In genomic region chr17:75032896-75033294, GRCh38 we compare ENCODE assay signal across 8 cellular contexts. TPM values are rescaled to one million over a fixed set of nuclear protein-coding genes. Genes with fewer than 3 reads are reported as not detected.
DNase-seq lines count a peak whose midpoint lies in the region; ATAC-seq, FAIRE-seq and TF ChIP-seq lines count a peak whose summit lies in the region.

No MANE protein-coding gene starts in this region.

- H3K79me2 ChIP-seq in endothelial cell of umbilical vein (ENCODE audit: control insufficient read depth, insufficient read depth, low read length), result no peaks in the 10 kb centered on the region

- TF ChIP-seq CTCF in GM13976 (IDR thresholded peaks at IDR 0.05; ENCODE audit: borderline replicate concordance, control extremely low read depth, extremely low read depth, insufficient read depth, missing control alignments), result no peak
- no peak for TF ChIP-seq CTCF in Panc1 (IDR thresholded peaks at IDR 0.05)
- no peak for TF ChIP-seq CTCF in endothelial cell of umbilical vein (IDR thresholded peaks at IDR 0.05; ENCODE audit: extremely low read depth in 1 of 2, insufficient read depth in 1 of 2, low read depth in 1 of 2, low read length in 2 of 2)
- TF ChIP-seq CTCF in progenitor cell of endocrine pancreas (IDR thresholded peaks at IDR 0.05; ENCODE audit: unreplicated experiment), result no peak

- DNase-seq in GM13976 (ENCODE audit: low spot score) (peak; percentile 30), Panc1 (ENCODE audit: low read depth, low spot score) (no peak), endothelial cell of umbilical vein (ENCODE audit: low read depth, low spot score) (peak; percentile 49), progenitor cell of endocrine pancreas (ENCODE audit: low spot score, unreplicated experiment) (no peak), putamen (ENCODE audit: low spot score) (no peak), OCI-M2 (lab: John Stamatoyannopoulos, UW; ENCODE audit: unreplicated experiment) (no peak)
- no peak for DNase-seq in stimulated activated CD4-positive, alpha-beta T cell treated with anti-CD3 and anti-CD28 coated beads, Interleukin-4, amount 100 ng/mL, for 1 hour

- peak overlapping the region; percentile 93 for H3K4me2 ChIP-seq in endothelial cell of umbilical vein (ENCODE audit: insufficient read depth, low read length)

- peaks cover 2% of the 10 kb centered on the region for H3K4me1 Mint-ChIP-seq in progenitor cell of endocrine pancreas (ENCODE audit: low read depth)

- intact Hi-C loops in Panc1 (cut with micrococcal nuclease; ENCODE audit: unreplicated experiment), result loop anchor here (2.0 kb wide), 1 partner anchor 72 kb away; no protein-coding TSS in a partner anchor
- intact Hi-C loops in endothelial cell of umbilical vein (cut with micrococcal nuclease), result loop anchor here (1.0 to 2.0 kb wide), 3 partner anchors 21 to 72 kb away; partner anchors contain the start of gene MRPL58

- CTCF ChIA-PET in Panc1 (lab: Charles Lee), result interaction anchor here (1.1 to 1.6 kb wide), 2 partner anchors 69 to 72 kb away, joined by 3 to 12 read pairs; no protein-coding TSS in a partner anchor
- CTCF ChIA-PET in endothelial cell of umbilical vein (lab: Charles Lee), result interaction anchor here (1.0 to 2.1 kb wide), 6 partner anchors 21 to 169 kb away, joined by 3 to 21 read pairs (median 4); partner anchors contain the start of genes HID1 and MRPL58

- peaks cover 13% of the 10 kb centered on the region for H3K9me3 Mint-ChIP-seq in progenitor cell of endocrine pancreas (ENCODE audit: low read depth)

- H3K9me1 ChIP-seq in endothelial cell of umbilical vein (replicated peaks; ENCODE audit: control insufficient read depth, extremely low read depth, insufficient read depth, low read length), result no peaks in the 10 kb centered on the region

- H3K27me3 Mint-ChIP-seq in progenitor cell of endocrine pancreas, result peaks cover 16% of the 10 kb centered on the region

- peak overlapping the region; percentile 66 to 88 for H3K4me3 ChIP-seq in Panc1 (ENCODE audit: low read depth in 2 of 2, low read length in 2 of 2)
- peak overlapping the region; percentile 6 to 93 (median 74) for H3K4me3 ChIP-seq in endothelial cell of umbilical vein (replicated peaks in 1 of 3; ENCODE audit: insufficient read depth in 1 of 3, low read depth in 1 of 3, low read length in 3 of 3)

- TF ChIP-seq POLR2A in endothelial cell of umbilical vein (IDR thresholded peaks at IDR 0.05; ENCODE audit: low read depth, low read length), result no peak

- H3K36me3 Mint-ChIP-seq in progenitor cell of endocrine pancreas (ENCODE audit: insufficient read depth), result peaks cover 2% of the 10 kb centered on the region

- dilution Hi-C loops in endothelial cell of umbilical vein (cut with MboI; ENCODE audit: extremely low pct_ligation_motif_present, low sequenced_read_pairs), result no loop called here

- in situ Hi-C loops in GM13976 (cut with MboI; ENCODE audit: low sequenced_read_pairs, unreplicated experiment) (no loop called here), Panc1 (cut with HindIII; ENCODE audit: low pct_unique_long_range_greater_than_20kb, low sequenced_read_pairs) (no loop called here)

- H3K27ac Mint-ChIP-seq in progenitor cell of endocrine pancreas, result no peak overlapping the region

- peak overlapping the region; percentile 92 for H3K4me3 Mint-ChIP-seq in progenitor cell of endocrine pancreas (ENCODE audit: low read depth)

- no peaks in the 10 kb centered on the region for H4K20me1 ChIP-seq in endothelial cell of umbilical vein (replicated peaks; ENCODE audit: control insufficient read depth, extremely low read depth, insufficient read depth, low read length)

- FAIRE-seq in endothelial cell of umbilical vein (lab: Jason Lieb, UNC), result peak; percentile 59

- BruUV-seq in Panc1 (replicated peaks; lab: Mats Ljungman, UMichigan) (no TSS peak), endothelial cell of umbilical vein (replicated peaks; lab: Mats Ljungman, UMichigan) (no TSS peak)

- H3K36me3 ChIP-seq in Panc1 (ENCODE audit: control insufficient read depth, insufficient read depth, low read length) (no peaks in the 10 kb centered on the region), endothelial cell of umbilical vein (ENCODE audit: control insufficient read depth in 2 of 2, extremely low read depth in 1 of 2, insufficient read depth in 2 of 2, low read length in 2 of 2) (no peaks in the 10 kb centered on the region)

- H3K4me1 ChIP-seq in Panc1 (ENCODE audit: control insufficient read depth, insufficient read depth, low read length) (peaks cover 10% of the 10 kb centered on the region; the same call in 1 of the 2 replicates), endothelial cell of umbilical vein (ENCODE audit: control insufficient read depth, extremely low read depth, insufficient read depth, low read length) (peaks cover 20% of the 10 kb centered on the region)

- peak overlapping the region; percentile 71 for H2AFZ ChIP-seq in endothelial cell of umbilical vein (ENCODE audit: low read depth, low read length)

- POLR2A ChIA-PET in Panc1 (lab: Charles Lee), result interaction anchor here (0.9 to 1.5 kb wide), 2 partner anchors 20 to 21 kb away, joined by 3 read pairs; no protein-coding TSS in a partner anchor
- POLR2A ChIA-PET in endothelial cell of umbilical vein (lab: Charles Lee), result no interaction called here

- ATAC-seq in Panc1, result no peak
- ATAC-seq in HG03159 (IDR thresholded peaks at IDR 0.05; ENCODE audit: unreplicated experiment), result no peak

- no peaks in the 10 kb centered on the region for H3K9me3 ChIP-seq in Panc1 (ENCODE audit: control insufficient read depth, insufficient read depth, low read depth, low read length)
- no peaks in the 10 kb centered on the region for H3K9me3 ChIP-seq in endothelial cell of umbilical vein (replicated peaks; ENCODE audit: control insufficient read depth, insufficient read depth, low read length)

- H3K27me3 ChIP-seq in Panc1 (ENCODE audit: control insufficient read depth, insufficient read depth, low read length), result no peaks in the 10 kb centered on the region
- peaks cover 0 to 2% of the 10 kb centered on the region in 2 experiments for H3K27me3 ChIP-seq in endothelial cell of umbilical vein (ENCODE audit: control insufficient read depth in 2 of 2, insufficient read depth in 2 of 2, low read length in 2 of 2)

- H3K9ac ChIP-seq in endothelial cell of umbilical vein (replicated peaks; ENCODE audit: extremely low read depth, insufficient read depth, low read length), result peak overlapping the region; percentile 62

- H3K27ac ChIP-seq in Panc1 (ENCODE audit: low read length) (0 out of 2 replicates have a peak overlapping the region, but pooled peaks have one; percentile 3), endothelial cell of umbilical vein (ENCODE audit: insufficient read depth, low read depth, low read length) (no peak overlapping the region)

RNA-seq across cellular contexts. Expression of gene ATP5PD, which starts 13.9 kb away (rescaled TPM):
- 413 TPM for total RNA-seq in Panc1 (2021; ENCODE audit: unreplicated experiment)
- 260 TPM for polyA plus RNA-seq in Panc1 (2012; ENCODE audit: insufficient read length)
- 200 and 202 TPM in 2 replicates for total RNA-seq in endothelial cell of umbilical vein
- 176 and 182 TPM in 2 replicates for polyA plus RNA-seq in endothelial cell of umbilical vein
- polyA plus RNA-seq in endothelial cell of umbilical vein (2011; cell fraction: cytosol; rRNA removed), result 231 and 268 TPM in 2 replicates
- polyA plus RNA-seq in endothelial cell of umbilical vein (2011; cell fraction: nucleus; rRNA removed), result 76.5 and 82.1 TPM in 2 replicates
- 350 and 390 TPM in 2 replicates for polyA plus RNA-seq in endothelial cell of umbilical vein (2012)
- 112 and 155 TPM in 2 replicates for polyA minus RNA-seq in endothelial cell of umbilical vein
- polyA minus RNA-seq in endothelial cell of umbilical vein (2011; cell fraction: cytosol; rRNA and poly(A)+ RNA removed), result 118 TPM
- 17.8 and 22.8 TPM in 2 replicates for polyA minus RNA-seq in endothelial cell of umbilical vein (2011; cell fraction: nucleus; rRNA and poly(A)+ RNA removed)
- total RNA-seq in progenitor cell of endocrine pancreas, result 160 and 163 TPM in 2 replicates

RNA-seq across cellular contexts. Expression of gene KCTD2, which starts 14.1 kb away (rescaled TPM):
- total RNA-seq in Panc1 (2021; ENCODE audit: unreplicated experiment) (34.9 TPM), endothelial cell of umbilical vein (20.6 and 23.2 TPM in 2 replicates), progenitor cell of endocrine pancreas (24.9 and 27.1 TPM in 2 replicates)
- 29.9 TPM for polyA plus RNA-seq in Panc1 (2012; ENCODE audit: insufficient read length)
- polyA plus RNA-seq in endothelial cell of umbilical vein, result 24.3 and 24.8 TPM in 2 replicates
- 27.6 and 29.2 TPM in 2 replicates for polyA plus RNA-seq in endothelial cell of umbilical vein (2011; cell fraction: cytosol; rRNA removed)
- 19.9 and 20.6 TPM in 2 replicates for polyA plus RNA-seq in endothelial cell of umbilical vein (2011; cell fraction: nucleus; rRNA removed)
- polyA plus RNA-seq in endothelial cell of umbilical vein (2012), result 16.8 and 18.1 TPM in 2 replicates
- polyA minus RNA-seq in endothelial cell of umbilical vein, result 21.9 and 24.0 TPM in 2 replicates
- polyA minus RNA-seq in endothelial cell of umbilical vein (2011; cell fraction: cytosol; rRNA and poly(A)+ RNA removed), result 10.5 TPM
- polyA minus RNA-seq in endothelial cell of umbilical vein (2011; cell fraction: nucleus; rRNA and poly(A)+ RNA removed), result 6.7 and 7.8 TPM in 2 replicates

RNA-seq across cellular contexts. Expression of gene MRPL58, which starts 20.4 kb away (rescaled TPM):
- total RNA-seq in Panc1 (2021; ENCODE audit: unreplicated experiment) (55.2 TPM), endothelial cell of umbilical vein (38.0 and 38.8 TPM in 2 replicates), progenitor cell of endocrine pancreas (26.5 and 26.8 TPM in 2 replicates)
- 44.5 TPM for polyA plus RNA-seq in Panc1 (2012; ENCODE audit: insufficient read length)
- 28.7 and 43.7 TPM in 2 replicates for polyA plus RNA-seq in endothelial cell of umbilical vein
- 44.5 and 44.8 TPM in 2 replicates for polyA plus RNA-seq in endothelial cell of umbilical vein (2011; cell fraction: cytosol; rRNA removed)
- 19.1 and 25.5 TPM in 2 replicates for polyA plus RNA-seq in endothelial cell of umbilical vein (2011; cell fraction: nucleus; rRNA removed)
- 33.8 and 38.9 TPM in 2 replicates for polyA plus RNA-seq in endothelial cell of umbilical vein (2012)
- polyA minus RNA-seq in endothelial cell of umbilical vein, result 15.2 and 21.3 TPM in 2 replicates
- polyA minus RNA-seq in endothelial cell of umbilical vein (2011; cell fraction: cytosol; rRNA and poly(A)+ RNA removed), result 28.6 TPM
- 4.7 and 5.0 TPM in 2 replicates for polyA minus RNA-seq in endothelial cell of umbilical vein (2011; cell fraction: nucleus; rRNA and poly(A)+ RNA removed)

RNA-seq across cellular contexts. Expression of gene CDR2L, which starts 45.5 kb away (rescaled TPM):
- 32.0 TPM for total RNA-seq in Panc1 (2021; ENCODE audit: unreplicated experiment)
- polyA plus RNA-seq in Panc1 (2012; ENCODE audit: insufficient read length), result 33.7 TPM
- total RNA-seq in endothelial cell of umbilical vein, result 34.9 and 36.7 TPM in 2 replicates
- polyA plus RNA-seq in endothelial cell of umbilical vein, result 22.2 and 23.1 TPM in 2 replicates
- 19.2 and 23.1 TPM in 2 replicates for polyA plus RNA-seq in endothelial cell of umbilical vein (2011; cell fraction: cytosol; rRNA removed)
- 12.2 and 12.8 TPM in 2 replicates for polyA plus RNA-seq in endothelial cell of umbilical vein (2011; cell fraction: nucleus; rRNA removed)
- polyA plus RNA-seq in endothelial cell of umbilical vein (2012), result 19.8 and 30.3 TPM in 2 replicates
- polyA minus RNA-seq in endothelial cell of umbilical vein, result 11.0 and 14.0 TPM in 2 replicates
- polyA minus RNA-seq in endothelial cell of umbilical vein (2011; cell fraction: cytosol; rRNA and poly(A)+ RNA removed), result 16.8 TPM
- 3.5 and 5.6 TPM in 2 replicates for polyA minus RNA-seq in endothelial cell of umbilical vein (2011; cell fraction: nucleus; rRNA and poly(A)+ RNA removed)
- 17.2 and 17.8 TPM in 2 replicates for total RNA-seq in progenitor cell of endocrine pancreas

RNA-seq across cellular contexts. Expression of gene SLC16A5, which starts 54.9 kb away (rescaled TPM):
- total RNA-seq in Panc1 (2021; ENCODE audit: unreplicated experiment) (46.6 TPM), endothelial cell of umbilical vein (16.4 and 17.4 TPM in 2 replicates), progenitor cell of endocrine pancreas (16.0 and 16.9 TPM in 2 replicates)
- polyA plus RNA-seq in Panc1 (2012; ENCODE audit: insufficient read length), result 70.7 TPM
- 23.3 and 31.9 TPM in 2 replicates for polyA plus RNA-seq in endothelial cell of umbilical vein
- 12.6 and 16.4 TPM in 2 replicates for polyA plus RNA-seq in endothelial cell of umbilical vein (2011; cell fraction: cytosol; rRNA removed)
- 32.6 and 39.1 TPM in 2 replicates for polyA plus RNA-seq in endothelial cell of umbilical vein (2011; cell fraction: nucleus; rRNA removed)
- polyA plus RNA-seq in endothelial cell of umbilical vein (2012), result 8.7 and 13.9 TPM in 2 replicates
- polyA minus RNA-seq in endothelial cell of umbilical vein, result 19.2 and 22.6 TPM in 2 replicates
- 22.5 TPM for polyA minus RNA-seq in endothelial cell of umbilical vein (2011; cell fraction: cytosol; rRNA and poly(A)+ RNA removed)
- 10.1 and 15.0 TPM in 2 replicates for polyA minus RNA-seq in endothelial cell of umbilical vein (2011; cell fraction: nucleus; rRNA and poly(A)+ RNA removed)

Comparison
In these comparisons a context has a peak if more than half of its experiments do, and no peak if none do; other contexts are left out.
1. DNase-seq: peak in GM13976 (single experiment) and endothelial cell of umbilical vein (single experiment); none in Panc1 (single experiment), progenitor cell of endocrine pancreas (single experiment), stimulated activated CD4-positive, alpha-beta T cell treated with anti-CD3 and anti-CD28 coated beads, Interleukin-4, amount 100 ng/mL, for 1 hour (single experiment), putamen (single experiment) and OCI-M2 (single experiment).